22 cellular contexts compared by ENCODE assay signal in genomic region chr6:112482373-112482772, GRCh38.
"Had no signal": no experiment of that assay in that cellular context is flagged by ENCODE, and none has a peak within 500 bp of the region (broad histone marks: within the 10 kb centered on the region; RNA-seq: fewer than 3 reads in every experiment).

No MANE protein-coding gene starts in this region.

- H3K4me1 Mint-ChIP-seq: activated B cell treated with CpG ODN at 0.5 μM for 24 hours; activated naive CD4-positive, alpha-beta T cell treated with anti-CD3 and anti-CD28 coated beads, Interleukin-2, amount 10 ng/mL, durations not matched to agents 7 days and 5 days had no signal

- H3K27ac Mint-ChIP-seq: activated B cell treated with CpG ODN at 0.5 μM for 24 hours; activated CD4-positive, alpha-beta memory T cell treated with anti-CD3 and anti-CD28 coated beads for 36 hours; activated naive CD4-positive, alpha-beta T cell treated with anti-CD3 and anti-CD28 coated beads, Interleukin-2, amount 10 ng/mL, durations not matched to agents 7 days and 5 days; activated T-cell treated with anti-CD3 and anti-CD28 coated beads, Interleukin-2, amount 50 U/mL, for 72 hours; nephron had no signal

- H3K27me3 Mint-ChIP-seq: activated B cell treated with CpG ODN at 0.5 μM for 24 hours; activated CD4-positive, alpha-beta memory T cell treated with anti-CD3 and anti-CD28 coated beads for 36 hours; activated naive CD4-positive, alpha-beta T cell treated with anti-CD3 and anti-CD28 coated beads, Interleukin-2, amount 10 ng/mL, durations not matched to agents 7 days and 5 days had no signal

- H3K36me3 Mint-ChIP-seq: activated CD4-positive, alpha-beta memory T cell treated with anti-CD3 and anti-CD28 coated beads for 36 hours; activated naive CD4-positive, alpha-beta T cell treated with anti-CD3 and anti-CD28 coated beads, Interleukin-2, amount 10 ng/mL, durations not matched to agents 7 days and 5 days had no signal

- H3K36me3 ChIP-seq: upper lobe of right lung had no signal

- H3K9me3 ChIP-seq: body of pancreas, upper lobe of right lung had no signal

- H3K4me3 Mint-ChIP-seq: activated B cell treated with CpG ODN at 0.5 μM for 24 hours; activated CD4-positive, alpha-beta memory T cell treated with anti-CD3 and anti-CD28 coated beads for 36 hours; activated naive CD4-positive, alpha-beta T cell treated with anti-CD3 and anti-CD28 coated beads, Interleukin-2, amount 10 ng/mL, durations not matched to agents 7 days and 5 days; activated T-cell treated with anti-CD3 and anti-CD28 coated beads, Interleukin-2, amount 50 U/mL, for 72 hours; nephron had no signal

- H3K9me3 Mint-ChIP-seq: activated B cell treated with CpG ODN at 0.5 μM for 24 hours; activated CD4-positive, alpha-beta memory T cell treated with anti-CD3 and anti-CD28 coated beads for 36 hours; activated naive CD4-positive, alpha-beta T cell treated with anti-CD3 and anti-CD28 coated beads, Interleukin-2, amount 10 ng/mL, durations not matched to agents 7 days and 5 days; nephron had no signal

- ATAC-seq: activated T-cell treated with anti-CD3 and anti-CD28 coated beads, Interleukin-2, amount 50 U/mL, for 72 hours; body of pancreas; esophagus mucosa; left colon; stimulated activated naive CD8-positive, alpha-beta T cell treated with anti-CD3 and anti-CD28 coated beads, Interleukin-15, Interleukin-2, amounts not matched to agents 100 U/mL and 50 U/mL, for 24 hours; upper lobe of right lung had no signal

- H3K27ac ChIP-seq: body of pancreas, parathyroid adenoma, upper lobe of right lung had no signal

- H3K4me1 ChIP-seq: body of pancreas, parathyroid adenoma had no signal

- DNase-seq: activated B cell treated with CpG ODN at 0.5 μM for 24 hours; activated CD4-positive, alpha-beta memory T cell treated with anti-CD3 and anti-CD28 coated beads for 36 hours; activated CD4-positive, alpha-beta T cell treated with anti-CD3 and anti-CD28 coated beads for 4 hours; activated effector memory CD4-positive, alpha-beta T cell treated with Interleukin-2 at 50 U/mL for 16 hours; activated naive CD4-positive, alpha-beta T cell treated with anti-CD3 and anti-CD28 coated beads, Interleukin-2, amount 10 ng/mL, durations not matched to agents 7 days and 5 days; activated T-cell treated with anti-CD3 and anti-CD28 coated beads, Interleukin-2, amount 50 U/mL, for 72 hours; body of pancreas; caudate nucleus; dermis blood vessel endothelial cell; effector CD8-positive, alpha-beta T cell; glutamatergic neuron; hippocampal formation; left colon; mesenchymal stem cell; retina; stimulated activated CD4-positive, alpha-beta T cell treated with anti-CD3 and anti-CD28 coated beads, Interleukin-4, amount 100 ng/mL, for 24 hours; stimulated activated naive CD8-positive, alpha-beta T cell treated with anti-CD3 and anti-CD28 coated beads, Interleukin-15, Interleukin-2, amounts not matched to agents 100 U/mL and 50 U/mL, for 24 hours; T-helper 9 cell; upper lobe of right lung had no signal

- H3K4me3 ChIP-seq: body of pancreas, upper lobe of right lung had no signal
